Comparison of ENCODE assay signal across 8 cellular contexts in genomic region chr16:13957197-13958078, GRCh38. TPM values are rescaled to one million over a fixed set of nuclear protein-coding genes. Genes with fewer than 3 reads are reported as not detected.
DNase-seq lines count a peak whose midpoint lies in the region; ATAC-seq and FAIRE-seq lines count a peak whose summit lies in the region.

No MANE protein-coding gene starts in this region.

- H3K9me3 ChIP-seq in small intestine (ENCODE audit: control insufficient read depth, low read depth) = no peaks in the 10 kb centered on the region

- ATAC-seq in GM18909 (IDR thresholded peaks at IDR 0.05; ENCODE audit: poor library complexity, unreplicated experiment) (peak; percentile 73), HG03135 (IDR thresholded peaks at IDR 0.05; ENCODE audit: unreplicated experiment) (peak; percentile 67)

- H3K4me1 ChIP-seq in small intestine (ENCODE audit: control insufficient read depth in 2 of 2, insufficient read depth in 1 of 2, low read depth in 1 of 2, low read length in 1 of 2) = peaks cover 0 to 8% of the 10 kb centered on the region in 2 donors

- no peaks in the 10 kb centered on the region for H3K36me3 ChIP-seq in small intestine (ENCODE audit: control insufficient read depth in 2 of 2, insufficient read depth in 2 of 2, low read length in 2 of 2)

- no peak overlapping the region for H3K4me3 ChIP-seq in small intestine (ENCODE audit: low read depth in 1 of 2, low read length in 2 of 2)

- FAIRE-seq in small intestine (lab: Jason Lieb, UNC) = no peak

- peak overlapping the region; percentile 35 to 85 for H3K27ac ChIP-seq in small intestine (ENCODE audit: low read depth in 1 of 2, low read length in 1 of 2)

- DNase-seq in COLO668 (lab: John Stamatoyannopoulos, UW; ENCODE audit: unreplicated experiment) (peak; percentile 84), NCI-H510A treated with DMSO at 0.1 percent for 48 hours (lab: John Stamatoyannopoulos, UW) (peak; percentile 17), anterior cingulate cortex (lab: John Stamatoyannopoulos, UW) (peak in 30 of 58 donors; percentile 1 to 61 (median 30)), hippocampal formation (lab: John Stamatoyannopoulos, UW) (peak; percentile 40 to 47), small intestine (peak; percentile 90), HuH-7.5 (ENCODE audit: low spot score) (no peak)

- WGBS in small intestine, 3 donors = 2 to 11% (median 7%) methylated on average over 14 of the region's 14 CpGs

- H3K27me3 ChIP-seq in small intestine (ENCODE audit: control insufficient read depth in 2 of 2, insufficient read depth in 2 of 2, low read length in 2 of 2) = no peaks in the 10 kb centered on the region

RNA-seq across cellular contexts. Expression of gene ERCC4, which starts 37.5 kb away (rescaled TPM):
- 1 to 10 TPM in 1 of 3 donors, under 1 TPM in 2; 0.67 to 2.1 (median 0.81) TPM for polyA plus RNA-seq in small intestine
